ENCODE assay signal across 12 cellular contexts in the genomic region with DNA sequence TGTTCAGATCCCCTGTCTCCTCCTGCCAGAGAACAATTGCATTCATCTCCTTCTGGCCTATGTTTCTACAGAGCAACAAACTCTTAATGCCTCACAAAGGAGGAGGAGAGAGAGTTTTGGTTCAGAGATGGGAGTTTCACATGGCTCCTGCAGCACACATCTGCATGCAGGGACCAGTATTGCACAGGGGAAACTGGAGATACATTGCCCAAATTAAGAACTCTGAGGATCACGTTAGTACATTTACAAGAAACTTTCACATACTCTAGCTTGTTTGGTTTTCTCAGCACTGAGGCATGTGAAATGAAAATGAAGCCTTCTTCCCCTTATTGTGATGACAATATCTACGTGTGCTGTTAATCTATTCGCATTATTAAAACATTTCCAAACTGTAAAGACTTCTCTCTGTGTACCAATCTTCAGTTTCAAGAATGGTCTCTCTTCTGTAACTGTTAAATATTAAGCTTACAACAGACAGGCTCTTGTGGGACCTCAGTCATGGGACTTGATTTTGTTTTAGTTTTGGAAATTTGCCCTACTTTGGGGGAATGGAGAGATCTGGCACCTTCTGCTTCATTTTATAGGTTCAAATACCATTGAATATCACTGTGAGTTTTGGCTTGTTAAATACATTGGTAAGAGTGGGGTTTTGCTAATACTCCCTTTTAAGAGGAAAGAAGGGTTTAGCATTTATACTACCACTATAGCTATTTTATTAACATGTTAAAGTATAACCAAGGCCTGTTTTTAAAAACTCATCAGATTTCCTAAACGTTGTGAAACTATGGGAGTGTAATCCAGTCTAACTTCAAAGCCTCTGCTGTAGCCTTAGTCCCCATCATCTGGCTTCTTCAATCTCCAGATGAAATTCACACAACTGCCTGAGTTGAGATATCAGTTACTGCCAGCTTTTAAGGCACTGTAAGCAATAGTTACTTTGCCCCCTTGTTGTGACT.
DNase-seq lines count a peak whose midpoint lies in the region; ATAC-seq and TF ChIP-seq lines count a peak whose summit lies in the region.
"Had no signal": no experiment of that assay in that cellular context is flagged by ENCODE, and none has a peak within 500 bp of the region (broad histone marks: within the 10 kb centered on the region; RNA-seq: fewer than 3 reads in every experiment).

No MANE protein-coding gene starts in this region.

- no peak for TF ChIP-seq POLR2A in transverse colon (IDR thresholded peaks at IDR 0.05)
- no peak for TF ChIP-seq POLR2A in suprapubic skin (IDR thresholded peaks at IDR 0.05)

- no peaks in the 10 kb centered on the region for H3K9me3 ChIP-seq in ascending aorta
- H3K9me3 ChIP-seq in transverse colon: no peaks in the 10 kb centered on the region
- no peaks in the 10 kb centered on the region for H3K9me3 ChIP-seq in suprapubic skin
- H3K9me3 ChIP-seq: SK-N-SH, stomach had no signal

- H3K4me1 ChIP-seq in ascending aorta (peaks cover 13 to 44% of the 10 kb centered on the region in 2 donors), transverse colon (peaks cover 0 to 46% (median 4%) of the 10 kb centered on the region in 4 donors), suprapubic skin (peaks cover 31% of the 10 kb centered on the region)

- in situ Hi-C loops in transverse colon (cut with MboI; ENCODE audit: low pct_ligation_motif_present in 1 of 4, low pct_unique_long_range_greater_than_20kb in 1 of 4, low sequenced_read_pairs in 3 of 4): no loop called here

- no peak for TF ChIP-seq EP300 in transverse colon (IDR thresholded peaks at IDR 0.05; ENCODE audit: low read depth)
- no peak for TF ChIP-seq EP300 in suprapubic skin (IDR thresholded peaks at IDR 0.05)

- H3K27ac ChIP-seq in ascending aorta: peak overlapping the region; percentile 46 to 55
- H3K27ac ChIP-seq in transverse colon: peak overlapping the region; percentile 10 to 43 (median 32)
- H3K27ac ChIP-seq in suprapubic skin: no peak overlapping the region

- 51 to 64% methylated on average over 4 of the region's 4 CpGs for WGBS in transverse colon (ENCODE audit: low coverage in 1 of 2), 2 donors
- WGBS in suprapubic skin: 57% methylated on average over 4 of the region's 4 CpGs

- intact Hi-C loops in ascending aorta (cut with DNase I) (loop anchor here (5.0 kb wide), 1 partner anchor 36 kb away; no protein-coding TSS in a partner anchor), transverse colon (cut with DNase I; ENCODE audit: low total_unique reads) (no loop called here), Right ventricle myocardium superior (cut with DNase I) (loop anchor here (10.0 kb wide), 1 partner anchor 119 kb away; no protein-coding TSS in a partner anchor)

- peak; percentile 79 for ATAC-seq in GM19395 (IDR thresholded peaks at IDR 0.05; ENCODE audit: unreplicated experiment)
- peak; percentile 38 for ATAC-seq in HG02885 (IDR thresholded peaks at IDR 0.05; ENCODE audit: poor library complexity, unreplicated experiment)
- no peak for ATAC-seq in Right ventricle myocardium superior (ENCODE audit: poor library complexity)
- ATAC-seq: naive thymus-derived CD4-positive, alpha-beta T cell had no signal

- H3K4me3 ChIP-seq in ascending aorta (no peak overlapping the region), transverse colon (no peak overlapping the region), suprapubic skin (no peak overlapping the region)
- H3K4me3 ChIP-seq: stomach had no signal

- H3K36me3 ChIP-seq in ascending aorta: no peaks in the 10 kb centered on the region
- H3K36me3 ChIP-seq in transverse colon: no peaks in the 10 kb centered on the region
- H3K36me3 ChIP-seq in suprapubic skin: no peaks in the 10 kb centered on the region
- H3K36me3 ChIP-seq: stomach had no signal

- H3K27me3 ChIP-seq in ascending aorta (no peaks in the 10 kb centered on the region), transverse colon (no peaks in the 10 kb centered on the region), suprapubic skin (no peaks in the 10 kb centered on the region)
- H3K27me3 ChIP-seq: stomach had no signal

- no peak for TF ChIP-seq CTCF in ascending aorta (IDR thresholded peaks at IDR 0.05)
- no peak for TF ChIP-seq CTCF in transverse colon (IDR thresholded peaks at IDR 0.05)
- TF ChIP-seq CTCF in suprapubic skin (IDR thresholded peaks at IDR 0.05): no peak

- no peak for DNase-seq in ascending aorta (ENCODE audit: low spot score in 2 of 2)
- DNase-seq in transverse colon: no peak
- no peak for DNase-seq in Right ventricle myocardium superior
- DNase-seq in suprapubic skin (ENCODE audit: low spot score in 2 of 2): no peak
- DNase-seq in SK-N-DZ (ENCODE audit: low spot score): no peak
- DNase-seq: activated CD4-positive, alpha-beta T cell treated with anti-CD3 and anti-CD28 coated beads, Interleukin-2, amount 50 U/mL, for 48 hours; activated naive CD8-positive, alpha-beta T cell treated with anti-CD3 and anti-CD28 coated beads for 36 hours; naive thymus-derived CD4-positive, alpha-beta T cell; SK-N-SH; stomach had no signal
